ENCODE assay signal across 30 cellular contexts in genomic region chr1:248815407-248816034, GRCh38. TPM values are rescaled to one million over a fixed set of nuclear protein-coding genes. Genes with fewer than 3 reads are reported as not detected.
DNase-seq lines count a peak whose midpoint lies in the region; ATAC-seq and TF ChIP-seq lines count a peak whose summit lies in the region.
"Had no signal": no experiment of that assay in that cellular context is flagged by ENCODE, and none has a peak within 500 bp of the region (broad histone marks: within the 10 kb centered on the region; RNA-seq: fewer than 3 reads in every experiment).

No MANE protein-coding gene starts in this region.

- no peaks in the 10 kb centered on the region for H3K27me3 Mint-ChIP-seq in activated CD8-positive, alpha-beta memory T cell treated with anti-CD3 and anti-CD28 coated beads, Interleukin-2, amount 10 ng/mL, durations not matched to agents 7 days and 5 days
- H3K27me3 Mint-ChIP-seq in CD14-positive monocyte (ENCODE audit: low read depth in 3 of 3): peaks cover 0 to 4% (median 0%) of the 10 kb centered on the region in 3 donors
- no peaks in the 10 kb centered on the region for H3K27me3 Mint-ChIP-seq in dendritic cell treated with granulocyte-macrophage colony-stimulating factor and Interleukin-4, amounts not matched to agents 40 ng/mL and 50 ng/mL, for 4 days
- H3K27me3 Mint-ChIP-seq: IgD-negative memory B cell, progenitor cell of endocrine pancreas had no signal

- no peak overlapping the region for H3K4me3 Mint-ChIP-seq in activated CD8-positive, alpha-beta memory T cell treated with anti-CD3 and anti-CD28 coated beads, Interleukin-2, amount 10 ng/mL, durations not matched to agents 7 days and 5 days
- no peak overlapping the region for H3K4me3 Mint-ChIP-seq in CD14-positive monocyte
- no peak overlapping the region for H3K4me3 Mint-ChIP-seq in dendritic cell treated with granulocyte-macrophage colony-stimulating factor and Interleukin-4, amounts not matched to agents 40 ng/mL and 50 ng/mL, for 4 days
- H3K4me3 Mint-ChIP-seq: IgD-negative memory B cell had no signal

- TF ChIP-seq POLR2A in breast epithelium (IDR thresholded peaks at IDR 0.05): no peak

- WGBS in psoas muscle, 3 donors: 87 to 91% (median 87%) methylated on average over 10 of the region's 10 CpGs

- H3K9me3 ChIP-seq in psoas muscle (no peaks in the 10 kb centered on the region), breast epithelium (no peaks in the 10 kb centered on the region)
- H3K9me3 ChIP-seq: gastroesophageal sphincter, thoracic aorta had no signal

- H3K4me1 ChIP-seq in psoas muscle (peaks cover 8% of the 10 kb centered on the region), breast epithelium (peaks cover 0 to 6% of the 10 kb centered on the region in 2 donors)

- peaks cover 0 to 72% of the 10 kb centered on the region in 2 donors for H3K36me3 ChIP-seq in psoas muscle (ENCODE audit: insufficient read depth in 1 of 2, low read depth in 1 of 2)
- peaks cover 11% of the 10 kb centered on the region for H3K36me3 ChIP-seq in breast epithelium

- no peak for ATAC-seq in activated CD8-positive, alpha-beta memory T cell treated with anti-CD3 and anti-CD28 coated beads, Interleukin-2, amount 10 ng/mL, durations not matched to agents 7 days and 5 days
- ATAC-seq in psoas muscle: no peak
- ATAC-seq: gastroesophageal sphincter, SK-N-SH treated with all-trans-retinoic acid at 6 μM for 48 hours had no signal

- CTCF ChIA-PET in activated CD8-positive, alpha-beta memory T cell treated with anti-CD3 and anti-CD28 coated beads, Interleukin-2, amount 10 ng/mL, durations not matched to agents 7 days and 5 days (lab: Charles Lee): interaction anchor here (0.9 kb wide), 1 partner anchor 9 kb away, joined by 3 read pairs; no protein-coding TSS in a partner anchor

- H3K4me3 ChIP-seq in HL-60 (replicated peaks; ENCODE audit: insufficient read depth, low read length) (no peak overlapping the region), psoas muscle (no peak overlapping the region), breast epithelium (no peak overlapping the region)
- H3K4me3 ChIP-seq: gastroesophageal sphincter, lung, skin epidermis, thoracic aorta had no signal

- H3K27me3 ChIP-seq in HL-60 (ENCODE audit: insufficient read depth, poor library complexity, severe bottlenecking) (no peaks in the 10 kb centered on the region), psoas muscle (ENCODE audit: insufficient read depth in 3 of 3, low read length in 2 of 3) (no peaks in the 10 kb centered on the region), breast epithelium (no peaks in the 10 kb centered on the region)
- H3K27me3 ChIP-seq: gastroesophageal sphincter had no signal

- TF ChIP-seq CTCF in CD14-positive monocyte (IDR thresholded peaks at IDR 0.05): no peak
- no peak for TF ChIP-seq CTCF in HL-60 (IDR thresholded peaks at IDR 0.05; ENCODE audit: insufficient read depth, low read length)
- no peak for TF ChIP-seq CTCF in psoas muscle (IDR thresholded peaks at IDR 0.05)
- no peak for TF ChIP-seq CTCF in breast epithelium (IDR thresholded peaks at IDR 0.05)

- peak; percentile 36 for DNase-seq in activated CD8-positive, alpha-beta memory T cell treated with anti-CD3 and anti-CD28 coated beads, Interleukin-2, amount 10 ng/mL, durations not matched to agents 7 days and 5 days
- DNase-seq in activated CD8-positive, alpha-beta memory T cell treated with anti-CD3 and anti-CD28 coated beads, Interleukin-2, amount 50 U/mL, for 4 hours: no peak
- no peak for DNase-seq in CD14-positive monocyte (ENCODE audit: low spot score)
- no peak for DNase-seq in HL-60 (ENCODE audit: low read depth in 1 of 2, low spot score in 1 of 2)
- no peak for DNase-seq in GM19240 (ENCODE audit: insufficient read length, low spot score)
- no peak for DNase-seq in psoas muscle
- no peak for DNase-seq in breast epithelium (ENCODE audit: low spot score in 2 of 2)
- DNase-seq: activated CD4-positive, alpha-beta T cell treated with anti-CD3 and anti-CD28 coated beads, Interleukin-2, amount 50 U/mL, for 4 hours; activated gamma-delta T cell; C1 segment of cervical spinal cord; DMS153; GDM1; kidney; NCI-H1417; NCI-H2107; NCI-H510A had no signal

- peak overlapping the region; percentile 50 for H3K27ac Mint-ChIP-seq in activated CD8-positive, alpha-beta memory T cell treated with anti-CD3 and anti-CD28 coated beads, Interleukin-2, amount 10 ng/mL, durations not matched to agents 7 days and 5 days
- peak overlapping the region; percentile 82 to 96 (median 94) for H3K27ac Mint-ChIP-seq in CD14-positive monocyte
- H3K27ac Mint-ChIP-seq in dendritic cell treated with granulocyte-macrophage colony-stimulating factor and Interleukin-4, amounts not matched to agents 40 ng/mL and 50 ng/mL, for 4 days: peak overlapping the region; percentile 1
- H3K27ac Mint-ChIP-seq: progenitor cell of endocrine pancreas had no signal

- peak overlapping the region; percentile 58 for H3K27ac ChIP-seq in HL-60 (replicated peaks)
- H3K27ac ChIP-seq in psoas muscle: no peak overlapping the region
- no peak overlapping the region for H3K27ac ChIP-seq in breast epithelium
- H3K27ac ChIP-seq: gastroesophageal sphincter, RWPE1, thoracic aorta had no signal

- peaks cover 26% of the 10 kb centered on the region for H3K36me3 Mint-ChIP-seq in activated CD8-positive, alpha-beta memory T cell treated with anti-CD3 and anti-CD28 coated beads, Interleukin-2, amount 10 ng/mL, durations not matched to agents 7 days and 5 days
- H3K36me3 Mint-ChIP-seq in CD14-positive monocyte: peaks cover 75 to 81% of the 10 kb centered on the region in 2 donors
- H3K36me3 Mint-ChIP-seq in dendritic cell treated with granulocyte-macrophage colony-stimulating factor and Interleukin-4, amounts not matched to agents 40 ng/mL and 50 ng/mL, for 4 days (ENCODE audit: low read depth): peaks cover 100% of the 10 kb centered on the region

- H3K4me1 Mint-ChIP-seq in activated CD8-positive, alpha-beta memory T cell treated with anti-CD3 and anti-CD28 coated beads, Interleukin-2, amount 10 ng/mL, durations not matched to agents 7 days and 5 days: peaks cover 28% of the 10 kb centered on the region
- H3K4me1 Mint-ChIP-seq in CD14-positive monocyte: peaks cover 67% of the 10 kb centered on the region
- peaks cover 72% of the 10 kb centered on the region for H3K4me1 Mint-ChIP-seq in dendritic cell treated with granulocyte-macrophage colony-stimulating factor and Interleukin-4, amounts not matched to agents 40 ng/mL and 50 ng/mL, for 4 days (ENCODE audit: low read depth)

- intact Hi-C loops in CD14-positive monocyte (cut with micrococcal nuclease) (no loop called here), psoas muscle (cut with DNase I) (no loop called here), breast epithelium (cut with DNase I; ENCODE audit: low total_unique reads) (no loop called here)
- intact Hi-C loops in dendritic cell treated with granulocyte-macrophage colony-stimulating factor and Interleukin-4, amounts not matched to agents 40 ng/mL and 50 ng/mL, for 4 days (cut with micrococcal nuclease): no loop called here

- H3K9me3 Mint-ChIP-seq in activated CD8-positive, alpha-beta memory T cell treated with anti-CD3 and anti-CD28 coated beads, Interleukin-2, amount 10 ng/mL, durations not matched to agents 7 days and 5 days (ENCODE audit: low read depth): no peaks in the 10 kb centered on the region
- H3K9me3 Mint-ChIP-seq in CD14-positive monocyte: no peaks in the 10 kb centered on the region
- no peaks in the 10 kb centered on the region for H3K9me3 Mint-ChIP-seq in dendritic cell treated with granulocyte-macrophage colony-stimulating factor and Interleukin-4, amounts not matched to agents 40 ng/mL and 50 ng/mL, for 4 days
- H3K9me3 Mint-ChIP-seq: IgD-negative memory B cell had no signal

RNA-seq across cellular contexts. Expression of gene SH3BP5L, which starts 10.2 kb away (rescaled TPM):
- 10 to 100 TPM; 27.4 to 27.9 TPM for total RNA-seq in activated CD8-positive, alpha-beta memory T cell treated with anti-CD3 and anti-CD28 coated beads, Interleukin-2, amount 10 ng/mL, durations not matched to agents 7 days and 5 days
- polyA plus RNA-seq in CD14-positive monocyte (1 to 10 TPM; 4.0 to 4.3 TPM), psoas muscle (10 to 100 TPM; 21.1 to 52.7 (median 42.0) TPM)
- total RNA-seq in psoas muscle (10 to 100 TPM; 18.6 to 27.9 (median 24.8) TPM), breast epithelium (10 to 100 TPM; 11.5 to 18.9 (median 13.4) TPM)

RNA-seq across cellular contexts. Expression of gene ZNF672, which starts 22.5 kb away (rescaled TPM):
- 10 to 100 TPM; 53.8 to 72.3 TPM for total RNA-seq in activated CD8-positive, alpha-beta memory T cell treated with anti-CD3 and anti-CD28 coated beads, Interleukin-2, amount 10 ng/mL, durations not matched to agents 7 days and 5 days
- polyA plus RNA-seq in CD14-positive monocyte (10 to 100 TPM; 23.4 to 23.9 TPM), psoas muscle (10 to 100 TPM; 25.3 to 51.9 (median 39.5) TPM)
- total RNA-seq in psoas muscle (10 to 100 TPM; 46.2 to 57.0 (median 48.8) TPM), breast epithelium (10 to 100 TPM; 23.2 to 31.6 (median 27.2) TPM)

RNA-seq across cellular contexts. Expression of gene ZNF692, which starts 43.4 kb away (rescaled TPM):
- total RNA-seq in activated CD8-positive, alpha-beta memory T cell treated with anti-CD3 and anti-CD28 coated beads, Interleukin-2, amount 10 ng/mL, durations not matched to agents 7 days and 5 days: 10 to 100 TPM; 70.5 to 74.9 TPM
- polyA plus RNA-seq in CD14-positive monocyte: 1 to 10 TPM; 2.2 to 2.4 TPM
- total RNA-seq in psoas muscle: 10 to 100 TPM; 13.4 to 22.9 (median 16.0) TPM
- 10 to 100 TPM; 19.6 to 30.8 (median 19.9) TPM for polyA plus RNA-seq in psoas muscle
- total RNA-seq in breast epithelium: 10 to 100 TPM; 11.5 to 84.3 (median 77.7) TPM

RNA-seq across cellular contexts. Expression of gene LYPD8, which starts 60.0 kb away (rescaled TPM):
- not detected for total RNA-seq in activated CD8-positive, alpha-beta memory T cell treated with anti-CD3 and anti-CD28 coated beads, Interleukin-2, amount 10 ng/mL, durations not matched to agents 7 days and 5 days
- polyA plus RNA-seq in CD14-positive monocyte (not detected), psoas muscle (not detected)
- total RNA-seq in psoas muscle (not detected), breast epithelium (1 to 10 TPM in 1 of 3 donors, not detected in 2; 1.6 TPM)
- total RNA-seq: A673, astrocyte, gastroesophageal sphincter, lung, MCF 10A, myocyte, progenitor cell of endocrine pancreas, thoracic aorta had no signal
- polyA plus RNA-seq: esophagus, IgD-negative memory B cell, lung had no signal

Comparison
In these comparisons a context has a peak if more than half of its experiments do, and no peak if none do; other contexts are left out.
1. H3K27ac Mint-ChIP-seq: peak in every context shown above with its lines; median percentile 94 in CD14-positive monocyte; 50 in activated CD8-positive, alpha-beta memory T cell treated with anti-CD3 and anti-CD28 coated beads, Interleukin-2, amount 10 ng/mL, durations not matched to agents 7 days and 5 days; 1 in dendritic cell treated with granulocyte-macrophage colony-stimulating factor and Interleukin-4, amounts not matched to agents 40 ng/mL and 50 ng/mL, for 4 days.